Comparison of ENCODE assay signal across 8 cellular contexts in genomic region chr2:189762551-189763298, GRCh38.
DNase-seq lines count a peak whose midpoint lies in the region; ATAC-seq lines count a peak whose summit lies in the region.

Gene OSGEPL1, minus strand, starts transcription at chr2:189762792. Its CDS starts 1,152 bp downstream, at chr2:189761640.

- H3K9me3 Mint-ChIP-seq in effector memory CD8-positive, alpha-beta T cell, result no peaks in the 10 kb centered on the region
- H3K9me3 Mint-ChIP-seq in memory B cell, result no peaks in the 10 kb centered on the region

- H3K27me3 Mint-ChIP-seq in effector memory CD8-positive, alpha-beta T cell, result no peaks in the 10 kb centered on the region
- H3K27me3 Mint-ChIP-seq in memory B cell, result no peaks in the 10 kb centered on the region

- peaks cover 15% of the 10 kb centered on the region for H3K36me3 Mint-ChIP-seq in effector memory CD8-positive, alpha-beta T cell (ENCODE audit: insufficient read depth)
- peaks cover 5% of the 10 kb centered on the region for H3K36me3 Mint-ChIP-seq in memory B cell

- peak; percentile 84 for ATAC-seq in GM19468 (IDR thresholded peaks at IDR 0.05; ENCODE audit: extremely low read depth, unreplicated experiment)
- ATAC-seq in effector memory CD8-positive, alpha-beta T cell (replicated peaks), result peak; percentile 91
- peak; percentile 93 for ATAC-seq in memory B cell (ENCODE audit: low read depth)

- DNase-seq in COLO829 (ENCODE audit: low spot score) (peak; percentile 66), HS-5 (ENCODE audit: low read depth) (peak; percentile 83), NK-92 (lab: John Stamatoyannopoulos, UW; ENCODE audit: unreplicated experiment) (peak; percentile 48), memory B cell (ENCODE audit: low spot score in 2 of 2) (peak; percentile 80 to 87)
- DNase-seq in activated CD8-positive, alpha-beta memory T cell treated with anti-CD3 and anti-CD28 coated beads for 4 hours (ENCODE audit: low read depth in 2 of 2), result peak; percentile 82 to 85
- DNase-seq in effector memory CD8-positive, alpha-beta T cell, result peak; percentile 89 to 92 (median 91)
- DNase-seq in stimulated activated CD8-positive, alpha-beta memory T cell treated with anti-CD3 and anti-CD28 coated beads, Interleukin-12 subunit alpha, Interleukin-12 subunit beta, amount 100 ng/mL, for 24 hours (ENCODE audit: extremely low read depth), result peak; percentile 79

- H3K4me1 Mint-ChIP-seq in effector memory CD8-positive, alpha-beta T cell (ENCODE audit: low read depth in 2 of 2), result peaks cover 6 to 9% of the 10 kb centered on the region in 2 donors
- H3K4me1 Mint-ChIP-seq in memory B cell, result peaks cover 4% of the 10 kb centered on the region

- H3K27ac Mint-ChIP-seq in effector memory CD8-positive, alpha-beta T cell, result peak within 1 kb of the TSS; percentile 96 to 98
- H3K27ac Mint-ChIP-seq in memory B cell, result peak within 1 kb of the TSS; percentile 96

- H3K4me3 Mint-ChIP-seq in effector memory CD8-positive, alpha-beta T cell, result peak within 1 kb of the TSS; percentile 94 to 97
- peak within 1 kb of the TSS; percentile 92 for H3K4me3 Mint-ChIP-seq in memory B cell

Comparison
In these comparisons a context has a peak if more than half of its experiments do, and no peak if none do; other contexts are left out.
1. Peak in every context shown above with its lines: DNase-seq and ATAC-seq.